In genomic region chr22:22458896-22459588, GRCh38 we compare ENCODE assay signal across 1 cellular context.
TF ChIP-seq lines count a peak whose summit lies in the region.

No MANE protein-coding gene starts in this region.

TF ChIP-seq in H1, 55 proteins besides CTCF, POLR2A, EP300 and RAD21:
- TF ChIP-seq CHD1 (IDR thresholded peaks at IDR 0.05; ENCODE audit: low read depth, low read length) (no peak), EZH2 (IDR thresholded peaks at IDR 0.05; ENCODE audit: low read depth, low read length, severe bottlenecking) (no peak), SRF (IDR thresholded peaks at IDR 0.05; ENCODE audit: low read depth, low read length) (no peak), USF2 (IDR thresholded peaks at IDR 0.05; ENCODE audit: low read length) (no peak), SIX5 (IDR thresholded peaks at IDR 0.05; ENCODE audit: low read depth, low read length) (no peak), BACH1 (IDR thresholded peaks at IDR 0.05; ENCODE audit: low read length) (no peak), CBX5 (IDR thresholded peaks at IDR 0.05; ENCODE audit: low read depth, low read length) (no peak), TCF12 (IDR thresholded peaks at IDR 0.05; ENCODE audit: low read depth, low read length) (no peak), CHD7 (IDR thresholded peaks at IDR 0.05; ENCODE audit: insufficient replicate concordance, low read length) (no peak), BRCA1 (IDR thresholded peaks at IDR 0.05; ENCODE audit: low read depth, low read length) (no peak), HDAC6 (IDR thresholded peaks at IDR 0.05; ENCODE audit: low read depth, low read length) (no peak)
TF ChIP-seq in H1: peak in this region for 0.
